Comparison of ENCODE assay signal across 1 cellular context in genomic region chr3:186786810-186787375, GRCh38.
TF ChIP-seq lines count a peak whose summit lies in the region.

No MANE protein-coding gene starts in this region.

TF ChIP-seq in GM12878, 131 proteins besides CTCF, POLR2A, EP300 and RAD21:
- TF ChIP-seq POLR2AphosphoS5 (IDR thresholded peaks at IDR 0.05; ENCODE audit: low read length) (peak; percentile 68; the same call in 1 of the 2 replicates), STAT3 (IDR thresholded peaks at IDR 0.05; ENCODE audit: low read depth, low read length) (no peak), ETV6 (conservative IDR thresholded peaks at IDR 0.05 in 1 of 2, IDR thresholded peaks at IDR 0.05 in 1 of 2; ENCODE audit: borderline replicate concordance in 1 of 2, low read depth in 1 of 2) (no peak), BACH1 (IDR thresholded peaks at IDR 0.05; ENCODE audit: borderline replicate concordance) (0 out of 2 replicates have a peak, but pooled peaks have one; percentile 34), WRNIP1 (IDR thresholded peaks at IDR 0.05; ENCODE audit: borderline replicate concordance, low read depth, low read length) (no peak), CREM (IDR thresholded peaks at IDR 0.05; ENCODE audit: low read depth) (no peak), KDM1A (IDR thresholded peaks at IDR 0.05; ENCODE audit: borderline replicate concordance) (no peak), ZNF592 (IDR thresholded peaks at IDR 0.05) (no peak), NRF1 (conservative IDR thresholded peaks at IDR 0.05; ENCODE audit: low read depth, low read length) (no peak), NKRF (conservative IDR thresholded peaks at IDR 0.05) (no peak), E2F4 (IDR thresholded peaks at IDR 0.05; ENCODE audit: low read depth, low read length) (no peak)
TF ChIP-seq in GM12878: peak in this region for 2.
